Comparison of ENCODE assay signal across 22 cellular contexts in genomic region chr11:61855939-61856730, GRCh38. TPM values are rescaled to one million over a fixed set of nuclear protein-coding genes. Genes with fewer than 3 reads are reported as not detected.
DNase-seq lines count a peak whose midpoint lies in the region; ATAC-seq, FAIRE-seq and TF ChIP-seq lines count a peak whose summit lies in the region.
"Had no signal": no experiment of that assay in that cellular context is flagged by ENCODE, and none has a peak within 500 bp of the region (broad histone marks: within the 10 kb centered on the region; RNA-seq: fewer than 3 reads in every experiment).

No MANE protein-coding gene starts in this region.

- FAIRE-seq in A549 (lab: Jason Lieb, UNC), result no peak
- FAIRE-seq: GM19239, pancreas had no signal

- H3K27ac Mint-ChIP-seq in glutamatergic neuron (ENCODE audit: unreplicated experiment), result peak overlapping the region; percentile 75
- no peak overlapping the region for H3K27ac Mint-ChIP-seq in CD4-positive, alpha-beta T cell
- H3K27ac Mint-ChIP-seq in activated naive CD4-positive, alpha-beta T cell treated with anti-CD3 and anti-CD28 coated beads for 36 hours, result no peak overlapping the region
- H3K27ac Mint-ChIP-seq: activated naive CD8-positive, alpha-beta T cell treated with anti-CD3 and anti-CD28 coated beads, Interleukin-2, amount 10 ng/mL, durations not matched to agents 7 days and 5 days; CD8-positive, alpha-beta T cell had no signal

- ATAC-seq in A549, result peak; percentile 9 to 21; a peak in 4 of 6 replicates
- no peak for ATAC-seq in HG03469 (IDR thresholded peaks at IDR 0.05; ENCODE audit: unreplicated experiment)
- no peak for ATAC-seq in CD4-positive, alpha-beta T cell (ENCODE audit: poor library complexity)
- ATAC-seq: CD8-positive, alpha-beta T cell; gastroesophageal sphincter; pancreas; stimulated activated naive CD8-positive, alpha-beta T cell treated with anti-CD3 and anti-CD28 coated beads, Interleukin-15, amount 100 ng/mL, for 72 hours had no signal

- H3K27ac ChIP-seq in A549 (0 out of 6 replicates have a peak overlapping the region, but pooled peaks of 1 of the 2 experiments have one; percentile 8), SJCRH30 (no peak overlapping the region)
- H3K27ac ChIP-seq in CD4-positive, alpha-beta T cell (ENCODE audit: low read depth, low read length), result no peak overlapping the region
- H3K27ac ChIP-seq: gastroesophageal sphincter, left ventricle myocardium inferior, pancreas had no signal

- POLR2A ChIA-PET in A549 (lab: Yijun Ruan, JAX), result no interaction called here
- POLR2A ChIA-PET in HEK293T (lab: Yijun Ruan, JAX), result no interaction called here
- POLR2A ChIA-PET in CD4-positive, alpha-beta T cell (lab: Charles Lee), result no interaction called here

- H3K4me3 ChIP-seq in A549, result no peak overlapping the region
- no peak overlapping the region for H3K4me3 ChIP-seq in SJCRH30
- H3K4me3 ChIP-seq: dorsolateral prefrontal cortex, gastroesophageal sphincter, left ventricle myocardium inferior, pancreas had no signal

- no peak for TF ChIP-seq POLR2A in A549 (IDR thresholded peaks at IDR 0.05; ENCODE audit: low read length)

- H3K27me3 ChIP-seq in SJCRH30, result no peaks in the 10 kb centered on the region
- no peaks in the 10 kb centered on the region for H3K27me3 ChIP-seq in CD4-positive, alpha-beta T cell (ENCODE audit: control insufficient read depth, insufficient read depth, low read length)
- H3K27me3 ChIP-seq: dorsolateral prefrontal cortex, gastroesophageal sphincter, pancreas had no signal

- H3K4me1 Mint-ChIP-seq in glutamatergic neuron (ENCODE audit: low read depth, unreplicated experiment), result peaks cover 4% of the 10 kb centered on the region
- H3K4me1 Mint-ChIP-seq in CD4-positive, alpha-beta T cell (ENCODE audit: low read depth), result no peaks in the 10 kb centered on the region
- H3K4me1 Mint-ChIP-seq in activated naive CD4-positive, alpha-beta T cell treated with anti-CD3 and anti-CD28 coated beads for 36 hours (ENCODE audit: low read depth), result no peaks in the 10 kb centered on the region
- H3K4me1 Mint-ChIP-seq: stimulated activated naive CD8-positive, alpha-beta T cell treated with anti-CD3 and anti-CD28 coated beads, Interleukin-15, amount 100 ng/mL, for 72 hours had no signal

- DNase-seq in A549 (ENCODE audit: low read depth in 1 of 2, low spot score in 1 of 2) (no peak), HCEC 1CT (peak; percentile 21), SJCRH30 (peak; percentile 22 to 32), glutamatergic neuron (no peak), HEK293T (ENCODE audit: extremely low spot score) (no peak)
- DNase-seq in CD4-positive, alpha-beta T cell, result no peak
- no peak for DNase-seq in activated naive CD4-positive, alpha-beta T cell treated with anti-CD3 and anti-CD28 coated beads for 36 hours
- DNase-seq: activated CD4-positive, alpha-beta T cell treated with anti-CD3 and anti-CD28 coated beads, Interleukin-2, amount 50 U/mL, for 4 hours; activated naive CD8-positive, alpha-beta T cell treated with anti-CD3 and anti-CD28 coated beads, Interleukin-2, amount 10 ng/mL, durations not matched to agents 7 days and 5 days; activated T-cell treated with anti-CD3 and anti-CD28 coated beads, Interleukin-2, amount 50 U/mL, for 48 hours; CD8-positive, alpha-beta T cell; erythroblast; H7; left ventricle myocardium inferior; NCI-H1048; NCI-H82; pancreas; stimulated activated naive CD8-positive, alpha-beta T cell treated with anti-CD3 and anti-CD28 coated beads, Interleukin-15, amount 100 ng/mL, for 72 hours had no signal

- H3K4me3 Mint-ChIP-seq in glutamatergic neuron (ENCODE audit: unreplicated experiment), result no peak overlapping the region
- H3K4me3 Mint-ChIP-seq in CD4-positive, alpha-beta T cell, result no peak overlapping the region
- H3K4me3 Mint-ChIP-seq in activated naive CD4-positive, alpha-beta T cell treated with anti-CD3 and anti-CD28 coated beads for 36 hours, result no peak overlapping the region
- H3K4me3 Mint-ChIP-seq: activated naive CD8-positive, alpha-beta T cell treated with anti-CD3 and anti-CD28 coated beads, Interleukin-2, amount 10 ng/mL, durations not matched to agents 7 days and 5 days; CD8-positive, alpha-beta T cell; stimulated activated naive CD8-positive, alpha-beta T cell treated with anti-CD3 and anti-CD28 coated beads, Interleukin-15, amount 100 ng/mL, for 72 hours had no signal

- TF ChIP-seq RAD21 in A549 (conservative IDR thresholded peaks at IDR 0.05 in 1 of 2, IDR thresholded peaks at IDR 0.05 in 1 of 2), result no peak

- WGBS in A549 (ENCODE audit: missing lambda C conversion rate), result 80% methylated on average over 8 of the region's 13 CpGs

- no peak for TF ChIP-seq CTCF in A549 (IDR thresholded peaks at IDR 0.05)
- TF ChIP-seq CTCF in glutamatergic neuron (IDR thresholded peaks at IDR 0.05; ENCODE audit: partially characterized antibody, unreplicated experiment), result no peak
- TF ChIP-seq CTCF in CD4-positive, alpha-beta T cell (IDR thresholded peaks at IDR 0.05), result no peak

- no peak for TF ChIP-seq EP300 in A549 (IDR thresholded peaks at IDR 0.05)

- CTCF ChIA-PET in A549 (lab: Yijun Ruan, JAX), result interaction anchor here (1.0 to 3.4 kb wide), 5 partner anchors 15 to 252 kb away, joined by 3 to 16 read pairs (median 4); no protein-coding TSS in a partner anchor
- CTCF ChIA-PET in HEK293T (lab: Yijun Ruan, JAX), result no interaction called here
- CTCF ChIA-PET in CD4-positive, alpha-beta T cell (lab: Charles Lee), result no interaction called here
- CTCF ChIA-PET in activated naive CD4-positive, alpha-beta T cell treated with anti-CD3 and anti-CD28 coated beads for 36 hours (lab: Charles Lee), result no interaction called here

- intact Hi-C loops in CD4-positive, alpha-beta T cell (cut with DNase I, micrococcal nuclease), result no loop called here
- intact Hi-C loops in activated naive CD4-positive, alpha-beta T cell treated with anti-CD3 and anti-CD28 coated beads for 36 hours (cut with micrococcal nuclease), result no loop called here

- H3K9me3 Mint-ChIP-seq in glutamatergic neuron (ENCODE audit: unreplicated experiment), result peaks cover 5% of the 10 kb centered on the region
- H3K9me3 Mint-ChIP-seq in CD4-positive, alpha-beta T cell, result no peaks in the 10 kb centered on the region
- no peaks in the 10 kb centered on the region for H3K9me3 Mint-ChIP-seq in activated naive CD4-positive, alpha-beta T cell treated with anti-CD3 and anti-CD28 coated beads for 36 hours
- H3K9me3 Mint-ChIP-seq: activated naive CD8-positive, alpha-beta T cell treated with anti-CD3 and anti-CD28 coated beads, Interleukin-2, amount 10 ng/mL, durations not matched to agents 7 days and 5 days; CD8-positive, alpha-beta T cell; stimulated activated naive CD8-positive, alpha-beta T cell treated with anti-CD3 and anti-CD28 coated beads, Interleukin-15, amount 100 ng/mL, for 72 hours had no signal

- no peak overlapping the region for H3K4me2 ChIP-seq in A549

- no peaks in the 10 kb centered on the region for H3K36me3 ChIP-seq in SJCRH30
- H3K36me3 ChIP-seq: pancreas had no signal

- peaks cover 6% of the 10 kb centered on the region for H3K27me3 Mint-ChIP-seq in glutamatergic neuron (ENCODE audit: unreplicated experiment)
- H3K27me3 Mint-ChIP-seq in CD4-positive, alpha-beta T cell, result no peaks in the 10 kb centered on the region
- no peaks in the 10 kb centered on the region for H3K27me3 Mint-ChIP-seq in activated naive CD4-positive, alpha-beta T cell treated with anti-CD3 and anti-CD28 coated beads for 36 hours (ENCODE audit: low read depth)
- H3K27me3 Mint-ChIP-seq: activated naive CD8-positive, alpha-beta T cell treated with anti-CD3 and anti-CD28 coated beads, Interleukin-2, amount 10 ng/mL, durations not matched to agents 7 days and 5 days; stimulated activated naive CD8-positive, alpha-beta T cell treated with anti-CD3 and anti-CD28 coated beads, Interleukin-15, amount 100 ng/mL, for 72 hours had no signal

- no peaks in the 10 kb centered on the region for H3K9me3 ChIP-seq in A549
- H3K9me3 ChIP-seq in SJCRH30 (replicated peaks), result no peaks in the 10 kb centered on the region
- H3K9me3 ChIP-seq in CD4-positive, alpha-beta T cell (ENCODE audit: control insufficient read depth, low read length), result no peaks in the 10 kb centered on the region
- H3K9me3 ChIP-seq: gastroesophageal sphincter, left ventricle myocardium inferior, pancreas had no signal

- H3K4me1 ChIP-seq in A549 (no peaks in the 10 kb centered on the region), SJCRH30 (no peaks in the 10 kb centered on the region)
- H3K4me1 ChIP-seq: pancreas had no signal

- H3K36me3 Mint-ChIP-seq in glutamatergic neuron (ENCODE audit: unreplicated experiment), result peaks cover 4% of the 10 kb centered on the region
- H3K36me3 Mint-ChIP-seq in CD4-positive, alpha-beta T cell (ENCODE audit: low read depth), result no peaks in the 10 kb centered on the region
- H3K36me3 Mint-ChIP-seq in activated naive CD4-positive, alpha-beta T cell treated with anti-CD3 and anti-CD28 coated beads for 36 hours (ENCODE audit: low read depth), result no peaks in the 10 kb centered on the region
- H3K36me3 Mint-ChIP-seq: CD8-positive, alpha-beta T cell had no signal

RNA-seq across cellular contexts. Expression of gene FADS2, which starts 28.0 kb away (rescaled TPM):
- 215 and 278 TPM in 2 replicates for polyA plus RNA-seq in A549 (2011; rRNA removed)
- polyA plus RNA-seq in A549 (2012; cell fraction: cytosol; rRNA removed), result 187 and 222 TPM in 2 replicates
- polyA plus RNA-seq in A549 (2012; cell fraction: nucleus; rRNA removed), result 358 and 370 TPM in 2 replicates
- 184 to 391 TPM (median 352 TPM) in 3 replicates for polyA plus RNA-seq in A549 (2017; fragmentation: RNase III; extraction: RNeasy Plus Mini Kit Qiagen cat#74134 plus additional on column Dnase treatment)
- 649 and 679 TPM in 2 replicates for polyA minus RNA-seq in A549 (2011; rRNA and poly(A)+ RNA removed)
- total RNA-seq in SJCRH30 (2014; rRNA removed; shearing (Covaris generic)), result 13.3 and 14.2 TPM in 2 replicates
- 701 TPM for total RNA-seq in glutamatergic neuron (ENCODE audit: unreplicated experiment)
- under 1 TPM; 0.08 to 0.33 TPM for total RNA-seq in CD4-positive, alpha-beta T cell
- total RNA-seq in activated naive CD4-positive, alpha-beta T cell treated with anti-CD3 and anti-CD28 coated beads for 36 hours, result 10 to 100 TPM; 32.1 to 34.1 TPM

RNA-seq across cellular contexts. Expression of gene FADS3, which starts 35.2 kb away (rescaled TPM):
- 17.5 and 22.3 TPM in 2 replicates for polyA plus RNA-seq in A549 (2011; rRNA removed)
- 44.6 and 54.6 TPM in 2 replicates for polyA plus RNA-seq in A549 (2012; cell fraction: cytosol; rRNA removed)
- polyA plus RNA-seq in A549 (2012; cell fraction: nucleus; rRNA removed), result 235 and 296 TPM in 2 replicates
- 36.3 to 43.5 TPM (median 42.9 TPM) in 3 replicates for polyA plus RNA-seq in A549 (2017; fragmentation: RNase III; extraction: RNeasy Plus Mini Kit Qiagen cat#74134 plus additional on column Dnase treatment)
- 30.0 and 30.5 TPM in 2 replicates for polyA minus RNA-seq in A549 (2011; rRNA and poly(A)+ RNA removed)
- 40.5 and 42.1 TPM in 2 replicates for total RNA-seq in SJCRH30 (2014; rRNA removed; shearing (Covaris generic))
- total RNA-seq in glutamatergic neuron (ENCODE audit: unreplicated experiment), result 9.7 TPM
- 1 to 10 TPM; 6.9 TPM for total RNA-seq in CD4-positive, alpha-beta T cell
- 1 to 10 TPM; 4.2 to 4.3 TPM for total RNA-seq in activated naive CD4-positive, alpha-beta T cell treated with anti-CD3 and anti-CD28 coated beads for 36 hours

RNA-seq across cellular contexts. Expression of gene FADS1, which starts 39.3 kb away (rescaled TPM):
- polyA plus RNA-seq in A549 (2011; rRNA removed), result 163 and 175 TPM in 2 replicates
- polyA plus RNA-seq in A549 (2012; cell fraction: cytosol; rRNA removed), result 87.7 and 130 TPM in 2 replicates
- polyA plus RNA-seq in A549 (2012; cell fraction: nucleus; rRNA removed), result 112 and 123 TPM in 2 replicates
- polyA plus RNA-seq in A549 (2017; fragmentation: RNase III; extraction: RNeasy Plus Mini Kit Qiagen cat#74134 plus additional on column Dnase treatment), result 121 to 205 TPM (median 189 TPM) in 3 replicates
- 286 and 310 TPM in 2 replicates for polyA minus RNA-seq in A549 (2011; rRNA and poly(A)+ RNA removed)
- total RNA-seq in SJCRH30 (2014; rRNA removed; shearing (Covaris generic)), result 94.6 and 105 TPM in 2 replicates
- total RNA-seq in glutamatergic neuron (ENCODE audit: unreplicated experiment), result 155 TPM
- under 1 TPM; 0.56 to 0.77 TPM for total RNA-seq in CD4-positive, alpha-beta T cell
- total RNA-seq in activated naive CD4-positive, alpha-beta T cell treated with anti-CD3 and anti-CD28 coated beads for 36 hours, result 10 to 100 TPM; 12.1 to 12.8 TPM

Comparison
In these comparisons a context has a peak if more than half of its experiments do, and no peak if none do; other contexts are left out.
1. ATAC-seq: peak in A549 (2 of 2); none in HG03469 (single experiment) and CD4-positive, alpha-beta T cell (single experiment).
2. DNase-seq: peak in HCEC 1CT (single experiment) and SJCRH30 (2 of 2); none in A549 (0 of 2), glutamatergic neuron (single experiment), HEK293T (single experiment), CD4-positive, alpha-beta T cell (0 of 10) and activated naive CD4-positive, alpha-beta T cell treated with anti-CD3 and anti-CD28 coated beads for 36 hours (single experiment).
3. RNA of gene FADS2, which starts 28.0 kb away (total RNA-seq): 701 TPM in glutamatergic neuron (single experiment); 32.1 to 34.1 TPM in activated naive CD4-positive, alpha-beta T cell treated with anti-CD3 and anti-CD28 coated beads for 36 hours, 13.3 to 14.2 TPM in SJCRH30 and 0.08 to 0.33 TPM in CD4-positive, alpha-beta T cell; every median in the first group is over 10 times any median in the second.
4. RNA of gene FADS1, which starts 39.3 kb away (total RNA-seq): 155 TPM in glutamatergic neuron (single experiment), 94.6 to 105 TPM in SJCRH30 and 12.1 to 12.8 TPM in activated naive CD4-positive, alpha-beta T cell treated with anti-CD3 and anti-CD28 coated beads for 36 hours; 0.56 to 0.77 TPM in CD4-positive, alpha-beta T cell; every median in the first group is over 4 times any median in the second.